Comparison of ENCODE assay signal across 30 cellular contexts in the genomic region with DNA sequence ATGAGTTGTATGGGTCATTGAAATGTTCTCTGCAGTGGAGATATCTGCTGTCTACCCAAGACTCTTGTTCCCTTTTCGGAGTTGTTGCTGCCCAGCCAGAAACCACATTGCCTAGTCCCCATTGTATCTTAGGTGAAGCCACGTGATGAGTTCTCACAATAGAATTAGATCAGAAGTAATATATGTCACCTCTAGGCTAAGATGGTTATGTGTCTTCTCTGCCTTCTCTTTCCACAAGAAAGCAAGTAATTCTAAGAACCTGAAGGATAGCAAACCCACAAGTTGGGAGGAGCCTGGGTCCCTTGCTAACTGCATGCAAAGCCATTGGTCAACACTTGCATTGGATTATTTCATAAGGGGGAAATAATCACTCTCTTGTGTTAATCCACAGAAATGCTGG.
"Had no signal": no experiment of that assay in that cellular context is flagged by ENCODE, and none has a peak within 500 bp of the region (broad histone marks: within the 10 kb centered on the region; RNA-seq: fewer than 3 reads in every experiment).

No MANE protein-coding gene starts in this region.

- H3K9me3 Mint-ChIP-seq: activated B cell treated with CpG ODN at 0.5 μM for 24 hours; activated CD4-positive, alpha-beta memory T cell treated with anti-CD3 and anti-CD28 coated beads for 36 hours; activated naive CD4-positive, alpha-beta T cell treated with anti-CD3 and anti-CD28 coated beads, Interleukin-2, amount 50 U/mL, for 24 hours; central memory CD8-positive, alpha-beta T cell; T-cell had no signal

- H3K27me3 Mint-ChIP-seq: activated CD4-positive, alpha-beta memory T cell treated with anti-CD3 and anti-CD28 coated beads for 36 hours; brain had no signal

- FAIRE-seq: astrocyte, RCC 7860, TTC549 had no signal

- DNase-seq: activated B cell treated with CpG ODN at 0.5 μM for 24 hours; activated CD4-positive, alpha-beta memory T cell treated with anti-CD3 and anti-CD28 coated beads for 36 hours; activated CD4-positive, alpha-beta T cell treated with anti-CD3 and anti-CD28 coated beads for 1 hour; activated CD4-positive, alpha-beta T cell treated with anti-CD3 and anti-CD28 coated beads, Interleukin-2, amount 10 ng/mL, durations not matched to agents 7 days and 5 days; activated CD8-positive, alpha-beta memory T cell treated with anti-CD3 and anti-CD28 coated beads, Interleukin-2, amount 50 U/mL, for 48 hours; activated naive CD4-positive, alpha-beta T cell; activated T-cell treated with anti-CD3 and anti-CD28 coated beads, Interleukin-2, amount 50 U/mL, for 1 hour; amygdala; Karpas-422; MM.1S; NCI-H1092 treated with DMSO at 0.1 percent for 48 hours; NCI-H1417 treated with DMSO at 0.1 percent for 48 hours; NCI-H1694; NCI-H2029; NCI-H2107; NCI-H2171 treated with DMSO at 0.1 percent for 48 hours; NCI-H226; NCI-H526; NCI-H774; PC-3; SHP77; T-cell; T-helper 2 cell; T1000 had no signal

- H3K27ac Mint-ChIP-seq: activated B cell treated with CpG ODN at 0.5 μM for 24 hours; activated CD4-positive, alpha-beta memory T cell treated with anti-CD3 and anti-CD28 coated beads for 36 hours; activated CD4-positive, alpha-beta T cell treated with anti-CD3 and anti-CD28 coated beads, Interleukin-2, amount 10 ng/mL, durations not matched to agents 7 days and 5 days; activated naive CD4-positive, alpha-beta T cell treated with anti-CD3 and anti-CD28 coated beads, Interleukin-2, amount 50 U/mL, for 24 hours; brain; T-cell had no signal

- H3K36me3 Mint-ChIP-seq: activated CD4-positive, alpha-beta memory T cell treated with anti-CD3 and anti-CD28 coated beads for 36 hours; brain; T-cell had no signal

- H3K4me3 Mint-ChIP-seq: activated B cell treated with CpG ODN at 0.5 μM for 24 hours; activated CD4-positive, alpha-beta memory T cell treated with anti-CD3 and anti-CD28 coated beads for 36 hours; activated CD4-positive, alpha-beta T cell treated with anti-CD3 and anti-CD28 coated beads, Interleukin-2, amount 10 ng/mL, durations not matched to agents 7 days and 5 days; activated naive CD4-positive, alpha-beta T cell treated with anti-CD3 and anti-CD28 coated beads, Interleukin-2, amount 50 U/mL, for 24 hours; brain; central memory CD8-positive, alpha-beta T cell; T-cell had no signal

- ATAC-seq: PC-3, T-cell had no signal

- H3K4me1 Mint-ChIP-seq: activated B cell treated with CpG ODN at 0.5 μM for 24 hours; activated naive CD4-positive, alpha-beta T cell treated with anti-CD3 and anti-CD28 coated beads, Interleukin-2, amount 50 U/mL, for 24 hours; brain; central memory CD8-positive, alpha-beta T cell; T-cell had no signal
